In the genomic region with DNA sequence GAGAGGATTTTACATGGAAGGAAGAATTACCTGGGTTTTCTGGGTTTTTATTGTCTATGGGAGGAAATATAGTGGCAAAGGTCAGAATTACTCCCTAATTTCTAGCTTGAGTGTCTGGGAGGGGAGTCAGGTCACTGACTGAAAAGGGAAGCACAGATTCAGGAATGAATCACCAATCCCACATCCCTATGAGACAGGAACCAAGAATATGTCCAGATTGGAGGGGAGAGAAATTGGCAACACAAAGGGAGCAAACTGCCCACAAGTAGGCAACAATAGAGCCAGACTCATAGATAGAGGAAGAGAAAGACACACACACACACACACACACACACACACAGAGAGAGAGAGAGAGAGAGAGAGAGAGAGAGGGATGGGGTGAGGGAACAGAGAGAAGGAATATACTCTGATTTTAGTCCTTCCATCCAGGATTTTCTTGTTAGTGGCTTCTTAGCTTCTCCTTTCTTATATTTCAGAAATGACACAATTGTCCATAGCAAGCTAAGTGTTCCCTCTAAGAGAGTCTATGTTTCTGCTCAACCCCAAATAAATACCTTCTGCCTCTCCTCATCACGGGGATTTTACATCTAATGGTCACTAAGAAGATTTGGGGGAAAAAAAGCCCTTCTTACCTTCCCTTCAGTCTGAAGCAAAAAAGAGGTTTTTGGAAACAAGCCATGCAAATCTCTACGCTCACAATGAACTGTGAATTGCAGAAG, we compare ENCODE assay signal across 15 cellular contexts. TPM values are rescaled to one million over a fixed set of nuclear protein-coding genes. Genes with fewer than 3 reads are reported as not detected.
DNase-seq lines count a peak whose midpoint lies in the region; ATAC-seq, FAIRE-seq and TF ChIP-seq lines count a peak whose summit lies in the region.
"Had no signal": no experiment of that assay in that cellular context is flagged by ENCODE, and none has a peak within 500 bp of the region (broad histone marks: within the 10 kb centered on the region; RNA-seq: fewer than 3 reads in every experiment).

No MANE protein-coding gene starts in this region.

- CTCF ChIA-PET in CD4-positive, alpha-beta memory T cell (lab: Charles Lee; ENCODE audit: partially characterized antibody), result interaction anchor here (0.7 kb wide), 2 partner anchors 24 to 317 kb away, joined by 3 to 5 read pairs; no protein-coding TSS in a partner anchor

- H3K9me3 ChIP-seq in CD4-positive, alpha-beta memory T cell (ENCODE audit: control insufficient read depth in 1 of 2, low read length in 2 of 2), result no peaks in the 10 kb centered on the region

- peaks cover 80% of the 10 kb centered on the region for H3K4me1 ChIP-seq in CD4-positive, alpha-beta memory T cell (ENCODE audit: insufficient read depth, low read length)

- intact Hi-C loops in CD4-positive, alpha-beta memory T cell (cut with micrococcal nuclease), result loop anchor here (10.0 kb wide), 1 partner anchor 402 kb away; no protein-coding TSS in a partner anchor

- H3K27me3 Mint-ChIP-seq in CD4-positive, alpha-beta memory T cell, result no peaks in the 10 kb centered on the region
- H3K27me3 Mint-ChIP-seq in activated naive CD8-positive, alpha-beta T cell treated with anti-CD3 and anti-CD28 coated beads for 36 hours, result no peaks in the 10 kb centered on the region

- H3K4me3 Mint-ChIP-seq in CD4-positive, alpha-beta memory T cell, result peak overlapping the region; percentile 6 to 86 (median 51)
- H3K4me3 Mint-ChIP-seq in activated naive CD8-positive, alpha-beta T cell treated with anti-CD3 and anti-CD28 coated beads for 36 hours, result no peak overlapping the region

- peaks cover 49 to 82% (median 66%) of the 10 kb centered on the region in 4 donors for H3K4me1 Mint-ChIP-seq in CD4-positive, alpha-beta memory T cell
- H3K4me1 Mint-ChIP-seq in activated naive CD8-positive, alpha-beta T cell treated with anti-CD3 and anti-CD28 coated beads for 36 hours, result peaks cover 39% of the 10 kb centered on the region

- peaks cover 0 to 2% (median 0%) of the 10 kb centered on the region in 8 donors for H3K9me3 Mint-ChIP-seq in CD4-positive, alpha-beta memory T cell
- peaks cover 16% of the 10 kb centered on the region for H3K9me3 Mint-ChIP-seq in activated naive CD8-positive, alpha-beta T cell treated with anti-CD3 and anti-CD28 coated beads for 36 hours

- peak overlapping the region; percentile 50 to 92 (median 83) for H3K27ac Mint-ChIP-seq in CD4-positive, alpha-beta memory T cell
- peak overlapping the region; percentile 26 for H3K27ac Mint-ChIP-seq in activated naive CD8-positive, alpha-beta T cell treated with anti-CD3 and anti-CD28 coated beads for 36 hours

- ATAC-seq in GM19023 (IDR thresholded peaks at IDR 0.05; ENCODE audit: unreplicated experiment) (peak; percentile 25), HG03095 (IDR thresholded peaks at IDR 0.05; ENCODE audit: unreplicated experiment) (peak; percentile 25)
- ATAC-seq: HCT116 had no signal

- peaks cover 9% of the 10 kb centered on the region for H3K36me3 ChIP-seq in CD4-positive, alpha-beta memory T cell (ENCODE audit: insufficient read depth, low read length)

- no peak for DNase-seq in CD4-positive, alpha-beta memory T cell
- no peak for DNase-seq in activated naive CD8-positive, alpha-beta T cell treated with anti-CD3 and anti-CD28 coated beads for 36 hours
- DNase-seq in NCI-H510A treated with DMSO at 0.1 percent for 48 hours (lab: John Stamatoyannopoulos, UW) (no peak), NOMO-1 (lab: John Stamatoyannopoulos, UW; ENCODE audit: unreplicated experiment in 2 of 2) (no peak), mesenteric fat pad (ENCODE audit: low spot score) (no peak), D721Med (ENCODE audit: insufficient read length, low spot score) (no peak)
- DNase-seq: head of caudate nucleus; NCI-H2227 treated with DMSO at 0.1 percent for 48 hours; stimulated activated CD4-positive, alpha-beta T cell treated with anti-CD3 and anti-CD28 coated beads, Interleukin-12 subunit alpha, Interleukin-12 subunit beta, amount 100 ng/mL, for 4 hours had no signal

- H3K27me3 ChIP-seq in CD4-positive, alpha-beta memory T cell (ENCODE audit: insufficient read depth, low read length), result no peaks in the 10 kb centered on the region

- FAIRE-seq in D721Med (lab: Jason Lieb, UNC), result no peak
- FAIRE-seq: bronchial epithelial cell, endothelial cell of umbilical vein, RCC 7860 had no signal

- peaks cover 40 to 79% of the 10 kb centered on the region in 2 donors for H3K36me3 Mint-ChIP-seq in CD4-positive, alpha-beta memory T cell
- H3K36me3 Mint-ChIP-seq in activated naive CD8-positive, alpha-beta T cell treated with anti-CD3 and anti-CD28 coated beads for 36 hours, result peaks cover 85% of the 10 kb centered on the region

- H3K27ac ChIP-seq in CD4-positive, alpha-beta memory T cell (ENCODE audit: low read depth, low read length), result peak overlapping the region; percentile 35

- TF ChIP-seq CTCF in D721Med (IDR thresholded peaks at IDR 0.05; ENCODE audit: insufficient read depth, missing control alignments), result no peak

- H3K4me3 ChIP-seq in CD4-positive, alpha-beta memory T cell (ENCODE audit: low read length in 2 of 2), result no peak overlapping the region

- POLR2A ChIA-PET in CD4-positive, alpha-beta memory T cell (lab: Charles Lee; ENCODE audit: partially characterized antibody), result interaction anchor here (1.0 to 3.7 kb wide), 2 partner anchors 12 to 313 kb away, joined by 4 to 26 read pairs; partner anchors contain the start of gene P2RY10

RNA-seq across cellular contexts. Expression of gene P2RY10, which starts 12.0 kb away (rescaled TPM):
- total RNA-seq in CD4-positive, alpha-beta memory T cell, result 100 to 1,000 TPM in 1 of 2 experiments, 10 to 100 TPM in 1; 87.4 to 104 TPM
- polyA plus RNA-seq in CD4-positive, alpha-beta memory T cell, result 10 to 100 TPM; 61.8 to 85.0 TPM
- 10 to 100 TPM; 54.5 to 55.4 TPM for total RNA-seq in activated naive CD8-positive, alpha-beta T cell treated with anti-CD3 and anti-CD28 coated beads for 36 hours
- 0.19 TPM for total RNA-seq in mesenteric fat pad
- total RNA-seq: bronchial epithelial cell, endothelial cell of umbilical vein had no signal
- polyA plus RNA-seq: endothelial cell of umbilical vein had no signal

Comparison
In these comparisons a context has a peak if more than half of its experiments do, and no peak if none do; other contexts are left out.
1. RNA of gene P2RY10, which starts 12.0 kb away (total RNA-seq): 87.4 to 104 TPM in CD4-positive, alpha-beta memory T cell and 54.5 to 55.4 TPM in activated naive CD8-positive, alpha-beta T cell treated with anti-CD3 and anti-CD28 coated beads for 36 hours; 0.19 TPM in mesenteric fat pad (single experiment); every median in the first group is over 10 times any median in the second.